9 cellular contexts compared by ENCODE assay signal in the genomic region with DNA sequence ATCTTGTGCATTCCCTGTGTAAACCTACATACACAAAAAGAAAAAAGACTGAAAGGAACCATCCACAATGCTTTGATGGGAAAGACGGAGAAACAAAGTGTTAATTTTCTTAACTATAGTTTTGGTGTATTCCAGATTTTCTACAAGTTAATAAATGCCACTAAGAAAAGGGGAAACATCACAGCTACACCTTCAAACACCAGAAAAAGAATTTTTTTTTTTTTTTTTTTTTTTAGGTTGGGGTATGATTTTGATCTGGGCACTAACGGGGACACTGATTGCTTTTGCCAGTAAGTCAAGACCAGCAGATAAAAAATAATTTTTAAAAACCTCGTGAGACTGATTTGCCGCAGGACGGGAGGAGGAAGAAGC. TPM values are rescaled to one million over a fixed set of nuclear protein-coding genes. Genes with fewer than 3 reads are reported as not detected.
DNase-seq lines count a peak whose midpoint lies in the region; ATAC-seq, FAIRE-seq and TF ChIP-seq lines count a peak whose summit lies in the region.
"Had no signal": no experiment of that assay in that cellular context is flagged by ENCODE, and none has a peak within 500 bp of the region (broad histone marks: within the 10 kb centered on the region; RNA-seq: fewer than 3 reads in every experiment).

No MANE protein-coding gene starts in this region.

- no peaks in the 10 kb centered on the region for H3K9me3 Mint-ChIP-seq in CD4-positive, alpha-beta T cell

- peak overlapping the region; percentile 91 for H3K27ac Mint-ChIP-seq in CD4-positive, alpha-beta T cell

- H3K4me1 ChIP-seq in H1 (replicated peaks in 1 of 4; ENCODE audit: control insufficient read depth in 3 of 4, insufficient read depth in 4 of 4, low read length in 3 of 4): no peaks in the 10 kb centered on the region
- H3K4me1 ChIP-seq in neuronal stem cell (ENCODE audit: control insufficient read depth in 2 of 2, insufficient read depth in 1 of 2, low read depth in 1 of 2, low read length in 2 of 2): no peaks in the 10 kb centered on the region

- intact Hi-C loops in CD4-positive, alpha-beta T cell (cut with DNase I, micrococcal nuclease): loop anchor here (1.0 to 5.0 kb wide), 4 partner anchors 12 to 584 kb away; a partner anchor contains a TSS

- H3K79me1 ChIP-seq in H1 (ENCODE audit: low read depth, low read length) (no peaks in the 10 kb centered on the region), neuronal stem cell (ENCODE audit: low read depth, low read length) (no peaks in the 10 kb centered on the region)

- no peak overlapping the region for H3K14ac ChIP-seq in H1 (ENCODE audit: insufficient read length)
- no peak overlapping the region for H3K14ac ChIP-seq in neuronal stem cell (ENCODE audit: low read length)

- 0 out of 2 replicates have a peak overlapping the region, but pooled peaks have one; percentile 27 for H2AFZ ChIP-seq in H1 (ENCODE audit: low read length)
- H2AFZ ChIP-seq in neuronal stem cell (ENCODE audit: low read length): peak overlapping the region; percentile 88

- H3K4ac ChIP-seq in H1 (replicated peaks; ENCODE audit: insufficient read length, low read depth, low read length) (no peak overlapping the region), neuronal stem cell (ENCODE audit: low read length) (no peak overlapping the region)

- no peak overlapping the region for H2BK12ac ChIP-seq in H1 (ENCODE audit: low read depth, low read length)
- H2BK12ac ChIP-seq in neuronal stem cell (ENCODE audit: low read length): no peak overlapping the region

- no peak for TF ChIP-seq CTCF in CD4-positive, alpha-beta T cell (IDR thresholded peaks at IDR 0.05)
- TF ChIP-seq CTCF in NB4 (IDR thresholded peaks at IDR 0.05; ENCODE audit: low read depth, low read length): no peak
- no peak for TF ChIP-seq CTCF in H1 (IDR thresholded peaks at IDR 0.05; ENCODE audit: control extremely low read depth in 1 of 3, insufficient read depth in 1 of 3, low read depth in 1 of 3, low read length in 3 of 3)

- H3K27me3 Mint-ChIP-seq in CD4-positive, alpha-beta T cell: no peaks in the 10 kb centered on the region

- WGBS in H1 (ENCODE audit: extremely low coverage in 1 of 2, insufficient coverage in 1 of 2, insufficient read length in 1 of 2, insufficient replicate concordance in 2 of 2, low coverage in 1 of 2, low lambda C conversion rate in 2 of 2, missing lambda C conversion rate in 1 of 2), 2 experiments: 19% methylated on average over 5 of the region's 5 CpGs; no CpG with 5 or more reads in 1 of the 2 experiments
- no CpG with 5 or more reads among the region's 5 CpGs for WGBS in neuronal stem cell (ENCODE audit: extremely low coverage in 2 of 2, insufficient read length in 2 of 2, insufficient replicate concordance in 1 of 2), 2 donors

- H3K9ac ChIP-seq in H1 (replicated peaks in 1 of 4; ENCODE audit: extremely low read depth in 1 of 4, low read depth in 3 of 4, low read length in 3 of 4) (peak overlapping the region in 1 of 4 experiments; percentile 94; a peak in 2 of 7 replicates), neuronal stem cell (ENCODE audit: low read depth, low read length, poor library complexity) (no peak overlapping the region)

- H3K18ac ChIP-seq in H1 (ENCODE audit: extremely low read depth, low read length): no peak overlapping the region
- no peak overlapping the region for H3K18ac ChIP-seq in neuronal stem cell (ENCODE audit: low read length)

- H3K9me3 ChIP-seq in CD4-positive, alpha-beta T cell (ENCODE audit: control insufficient read depth, low read length): no peaks in the 10 kb centered on the region
- no peaks in the 10 kb centered on the region for H3K9me3 ChIP-seq in H1 (ENCODE audit: insufficient read depth in 2 of 2, low read depth in 1 of 2, low read length in 1 of 2)
- H3K9me3 ChIP-seq in neuronal stem cell (replicated peaks in 1 of 2; ENCODE audit: control insufficient read depth in 2 of 2, insufficient read depth in 1 of 2, low read depth in 1 of 2, low read length in 2 of 2): no peaks in the 10 kb centered on the region

- no peak for TF ChIP-seq RAD21 in H1 (IDR thresholded peaks at IDR 0.05 in 1 of 2, conservative IDR thresholded peaks at IDR 0.05 in 1 of 2; ENCODE audit: low read depth in 2 of 2, low read length in 2 of 2)

- H3K23ac ChIP-seq in H1 (ENCODE audit: insufficient read length) (no peak overlapping the region), neuronal stem cell (ENCODE audit: low read depth, low read length, poor library complexity) (no peak overlapping the region)

- TF ChIP-seq EP300 in H1 (IDR thresholded peaks at IDR 0.05; ENCODE audit: borderline replicate concordance in 1 of 2, low read depth in 2 of 2, low read length in 2 of 2): no peak

- H2BK15ac ChIP-seq in H1 (ENCODE audit: low read length) (no peak overlapping the region), neuronal stem cell (ENCODE audit: low read length) (no peak overlapping the region)

- no peak overlapping the region for H4K91ac ChIP-seq in H1 (replicated peaks; ENCODE audit: insufficient read length, low read length)
- no peak overlapping the region for H4K91ac ChIP-seq in neuronal stem cell (ENCODE audit: low read depth, low read length, poor library complexity)

- H2BK20ac ChIP-seq in H1 (ENCODE audit: low read length): no peak overlapping the region

- H3K27me3 ChIP-seq in CD4-positive, alpha-beta T cell (ENCODE audit: control insufficient read depth, insufficient read depth, low read length): no peaks in the 10 kb centered on the region
- no peaks in the 10 kb centered on the region for H3K27me3 ChIP-seq in H1 (replicated peaks in 1 of 4; ENCODE audit: control insufficient read depth in 3 of 4, extremely low read depth in 1 of 4, insufficient read depth in 3 of 4, low read length in 3 of 4)
- H3K27me3 ChIP-seq in neuronal stem cell (ENCODE audit: control insufficient read depth in 3 of 3, insufficient read depth in 3 of 3, low read depth in 1 of 3, low read length in 3 of 3): no peaks in the 10 kb centered on the region

- H2BK5ac ChIP-seq in H1 (ENCODE audit: low read depth, low read length): no peak overlapping the region
- H2BK5ac ChIP-seq in neuronal stem cell (ENCODE audit: low read length): no peak overlapping the region

- CTCF ChIA-PET in CD4-positive, alpha-beta T cell (lab: Charles Lee): interaction anchor here (1.0 to 5.3 kb wide), 3 partner anchors 12 to 79 kb away, joined by 3 to 54 read pairs (median 3); a partner anchor contains a TSS
- CTCF ChIA-PET in H1 (lab: Charles Lee; ENCODE audit: partially characterized antibody): interaction anchor here (0.9 to 2.9 kb wide), 7 partner anchors 12 to 388 kb away, joined by 3 to 11 read pairs (median 4); a partner anchor contains a TSS

- no peak overlapping the region for H2BK120ac ChIP-seq in H1 (replicated peaks; ENCODE audit: low read depth, low read length)
- no peak overlapping the region for H2BK120ac ChIP-seq in neuronal stem cell (ENCODE audit: low read depth, low read length)

- H2AK5ac ChIP-seq in H1 (ENCODE audit: low read depth, low read length) (no peak overlapping the region), neuronal stem cell (ENCODE audit: low read depth, low read length) (no peak overlapping the region)

- no peak overlapping the region for H3K56ac ChIP-seq in H1 (replicated peaks; ENCODE audit: insufficient read length, low read depth, low read length)

- FAIRE-seq in H1 (lab: Jason Lieb, UNC): no peak

- POLR2A ChIA-PET in CD4-positive, alpha-beta T cell (lab: Charles Lee): interaction anchor here (0.6 to 2.5 kb wide), 6 partner anchors 12 to 588 kb away, joined by 3 to 28 read pairs (median 8); a partner anchor contains a TSS
- POLR2A ChIA-PET in H1 (lab: Charles Lee; ENCODE audit: partially characterized antibody): interaction anchor here (1.0 to 1.8 kb wide), 7 partner anchors 9 to 261 kb away, joined by 3 to 10 read pairs (median 4); a partner anchor contains a TSS

- H3K23me2 ChIP-seq in H1 (ENCODE audit: low read depth, low read length): peaks cover 4% of the 10 kb centered on the region; the same call in 1 of the 2 replicates

- H4K5ac ChIP-seq in H1 (ENCODE audit: insufficient read length, low read depth, low read length): no peak overlapping the region

- H3K4me3 ChIP-seq in NB4 (ENCODE audit: low read depth, low read length) (peak overlapping the region; percentile 89), H1 (ENCODE audit: extremely low read depth in 1 of 4, insufficient read depth in 2 of 4, low read depth in 3 of 4, low read length in 4 of 4) (peak overlapping the region; percentile 79 to 98 (median 90); a peak in 7 of 8 replicates), neuronal stem cell (ENCODE audit: low read length in 2 of 2) (peak overlapping the region; percentile 74 to 94)

- H3K79me2 ChIP-seq in H1 (ENCODE audit: control insufficient read depth in 1 of 2, insufficient read depth in 2 of 2, low read length in 2 of 2): no peaks in the 10 kb centered on the region; a peak in 1 of 4 replicates

- no peak for DNase-seq in CD4-positive, alpha-beta T cell
- DNase-seq in NB4 (ENCODE audit: low read depth): no peak
- DNase-seq in H1 (ENCODE audit: low read depth in 1 of 2, low spot score in 2 of 2): no peak
- DNase-seq in neuronal stem cell (ENCODE audit: low spot score): no peak
- DNase-seq in NCI-H1930 (lab: John Stamatoyannopoulos, UW): no peak
- DNase-seq in glomerular visceral epithelial cell (ENCODE audit: extremely low spot score): no peak
- no peak for DNase-seq in NCI-H1694 treated with DMSO at 0.1 percent for 48 hours (lab: John Stamatoyannopoulos, UW)

- H3K36me3 ChIP-seq in H1 (ENCODE audit: control insufficient read depth in 2 of 4, insufficient read depth in 4 of 4, low read length in 3 of 4) (peaks cover 0 to 25% (median 6%) of the 10 kb centered on the region in 4 experiments; a peak in 5 of 8 replicates), neuronal stem cell (replicated peaks in 1 of 2; ENCODE audit: control insufficient read depth in 2 of 2, insufficient read depth in 2 of 2, low read length in 2 of 2) (peaks cover 5 to 24% of the 10 kb centered on the region in 2 donors)

- ATAC-seq in CD4-positive, alpha-beta T cell (ENCODE audit: poor library complexity): no peak
- ATAC-seq in HG03025 (IDR thresholded peaks at IDR 0.05; ENCODE audit: low FRiP score, unreplicated experiment): no peak

- H3K4me2 ChIP-seq in H1 (ENCODE audit: insufficient read depth in 1 of 2, low read depth in 2 of 2, low read length in 2 of 2): peak overlapping the region; percentile 70 to 77
- H3K4me2 ChIP-seq in neuronal stem cell (ENCODE audit: insufficient read depth, low read length, poor library complexity, severe bottlenecking): no peak overlapping the region

- no peaks in the 10 kb centered on the region for H4K20me1 ChIP-seq in H1 (replicated peaks in 1 of 2; ENCODE audit: control insufficient read depth in 1 of 2, insufficient read depth in 2 of 2, low read length in 2 of 2)

- no peak for TF ChIP-seq POLR2A in NB4 (IDR thresholded peaks at IDR 0.05; ENCODE audit: extremely low read depth, insufficient read length)
- TF ChIP-seq POLR2A in H1 (IDR thresholded peaks at IDR 0.05; ENCODE audit: control extremely low read depth in 1 of 2, low read depth in 2 of 2, low read length in 2 of 2): no peak

- H3K27ac ChIP-seq in CD4-positive, alpha-beta T cell (ENCODE audit: low read depth, low read length): peak overlapping the region; percentile 79
- H3K27ac ChIP-seq in H1 (ENCODE audit: low read depth, low read length) (no peak overlapping the region), neuronal stem cell (replicated peaks; ENCODE audit: low read length) (no peak overlapping the region)

- peaks cover 16% of the 10 kb centered on the region for H3K4me1 Mint-ChIP-seq in CD4-positive, alpha-beta T cell (ENCODE audit: low read depth)

- H3K36me3 Mint-ChIP-seq in CD4-positive, alpha-beta T cell (ENCODE audit: low read depth): peaks cover 30% of the 10 kb centered on the region

- H3K4me3 Mint-ChIP-seq in CD4-positive, alpha-beta T cell: peak overlapping the region; percentile 94

- H4K8ac ChIP-seq in H1 (ENCODE audit: extremely low read depth, insufficient read depth, low read length): no peak overlapping the region
- no peak overlapping the region for H4K8ac ChIP-seq in neuronal stem cell (ENCODE audit: low read depth, low read length)

RNA-seq across cellular contexts. Expression of a gene that starts 0.3 kb away (rescaled TPM):
- total RNA-seq in CD4-positive, alpha-beta T cell: 1 to 10 TPM; 4.1 to 4.6 TPM
- total RNA-seq in H1 (2021; fragmentation: NEBNext Ultra II Directional; extraction: Animal tissue kit (Norgen Biotek cat#: 25700)): 12.4 and 13.0 TPM in 2 replicates
- polyA plus RNA-seq in H1 (2011; rRNA removed): 7.1 and 8.1 TPM in 2 replicates
- 17.3 TPM for polyA plus RNA-seq in H1 (2011; cell fraction: cytosol; rRNA removed)
- polyA plus RNA-seq in H1 (2011; cell fraction: nucleus; rRNA removed): 9.2 TPM
- 15.5 to 24.2 TPM (median 16.5 TPM) in 4 replicates for polyA plus RNA-seq in H1 (2012, experiment 1 of 2)
- 2.2 TPM for polyA plus RNA-seq in H1 (2012, experiment 2 of 2)
- 8.4 TPM for polyA plus RNA-seq in H1 (2013, experiment 1 of 2)
- polyA plus RNA-seq in H1 (2013, experiment 2 of 2): 7.6 TPM
- polyA minus RNA-seq in H1 (2011; rRNA and poly(A)+ RNA removed): 21.2 and 29.0 TPM in 2 replicates
- polyA minus RNA-seq in H1 (2011; cell fraction: cytosol; rRNA and poly(A)+ RNA removed): 14.9 TPM
- 14.7 TPM for polyA minus RNA-seq in H1 (2011; cell fraction: nucleus; rRNA and poly(A)+ RNA removed)
- 12.1 TPM for polyA plus RNA-seq in neuronal stem cell (2013, experiment 1 of 2)
- 11.5 TPM for polyA plus RNA-seq in neuronal stem cell (2013, experiment 2 of 2)

RNA-seq across cellular contexts. Expression of a gene that starts 12.6 kb away (rescaled TPM):
- under 1 TPM; 0.49 to 0.70 TPM for total RNA-seq in CD4-positive, alpha-beta T cell
- 3.4 and 3.9 TPM in 2 replicates for total RNA-seq in H1 (2021; fragmentation: NEBNext Ultra II Directional; extraction: Animal tissue kit (Norgen Biotek cat#: 25700))
- 1.3 and 1.8 TPM in 2 replicates for polyA plus RNA-seq in H1 (2011; rRNA removed)
- 1.9 TPM for polyA plus RNA-seq in H1 (2011; cell fraction: cytosol; rRNA removed)
- polyA plus RNA-seq in H1 (2011; cell fraction: nucleus; rRNA removed): 1.3 TPM
- polyA plus RNA-seq in H1 (2012, experiment 1 of 2): 1.7 to 3.2 TPM (median 2.5 TPM) in 4 replicates
- 0.67 TPM for polyA plus RNA-seq in H1 (2012, experiment 2 of 2)
- polyA plus RNA-seq in H1 (2013, experiment 1 of 2): 1.6 TPM
- polyA plus RNA-seq in H1 (2013, experiment 2 of 2): 1.5 TPM
- polyA minus RNA-seq in H1 (2011; rRNA and poly(A)+ RNA removed): 5.2 and 6.9 TPM in 2 replicates
- 4.4 TPM for polyA minus RNA-seq in H1 (2011; cell fraction: cytosol; rRNA and poly(A)+ RNA removed)
- polyA minus RNA-seq in H1 (2011; cell fraction: nucleus; rRNA and poly(A)+ RNA removed): 3.3 TPM
- 4.5 TPM for polyA plus RNA-seq in neuronal stem cell (2013, experiment 1 of 2)
- 4.7 TPM for polyA plus RNA-seq in neuronal stem cell (2013, experiment 2 of 2)

RNA-seq across cellular contexts. Expression of a gene that starts 59.6 kb away (rescaled TPM):
- not detected for total RNA-seq in CD4-positive, alpha-beta T cell
- not detected in 2 replicates for total RNA-seq in H1 (2021; fragmentation: NEBNext Ultra II Directional; extraction: Animal tissue kit (Norgen Biotek cat#: 25700))
- not detected in 2 replicates for polyA plus RNA-seq in H1 (2011; rRNA removed)
- polyA plus RNA-seq in H1 (2011; cell fraction: cytosol; rRNA removed): not detected
- polyA plus RNA-seq in H1 (2011; cell fraction: nucleus; rRNA removed): not detected
- polyA plus RNA-seq in H1 (2012, experiment 1 of 2): not detected in 4 replicates
- polyA plus RNA-seq in H1 (2012, experiment 2 of 2): not detected
- not detected for polyA plus RNA-seq in H1 (2013, experiment 1 of 2)
- not detected for polyA plus RNA-seq in H1 (2013, experiment 2 of 2)
- polyA minus RNA-seq in H1 (2011; rRNA and poly(A)+ RNA removed): not detected in 2 replicates
- not detected for polyA minus RNA-seq in H1 (2011; cell fraction: cytosol; rRNA and poly(A)+ RNA removed)
- not detected for polyA minus RNA-seq in H1 (2011; cell fraction: nucleus; rRNA and poly(A)+ RNA removed)
- polyA plus RNA-seq in neuronal stem cell (2013, experiment 1 of 2): not detected
- not detected for polyA plus RNA-seq in neuronal stem cell (2013, experiment 2 of 2)
- total RNA-seq: pulmonary artery endothelial cell had no signal
